Comparison of ENCODE assay signal across 8 cellular contexts in the genomic region with DNA sequence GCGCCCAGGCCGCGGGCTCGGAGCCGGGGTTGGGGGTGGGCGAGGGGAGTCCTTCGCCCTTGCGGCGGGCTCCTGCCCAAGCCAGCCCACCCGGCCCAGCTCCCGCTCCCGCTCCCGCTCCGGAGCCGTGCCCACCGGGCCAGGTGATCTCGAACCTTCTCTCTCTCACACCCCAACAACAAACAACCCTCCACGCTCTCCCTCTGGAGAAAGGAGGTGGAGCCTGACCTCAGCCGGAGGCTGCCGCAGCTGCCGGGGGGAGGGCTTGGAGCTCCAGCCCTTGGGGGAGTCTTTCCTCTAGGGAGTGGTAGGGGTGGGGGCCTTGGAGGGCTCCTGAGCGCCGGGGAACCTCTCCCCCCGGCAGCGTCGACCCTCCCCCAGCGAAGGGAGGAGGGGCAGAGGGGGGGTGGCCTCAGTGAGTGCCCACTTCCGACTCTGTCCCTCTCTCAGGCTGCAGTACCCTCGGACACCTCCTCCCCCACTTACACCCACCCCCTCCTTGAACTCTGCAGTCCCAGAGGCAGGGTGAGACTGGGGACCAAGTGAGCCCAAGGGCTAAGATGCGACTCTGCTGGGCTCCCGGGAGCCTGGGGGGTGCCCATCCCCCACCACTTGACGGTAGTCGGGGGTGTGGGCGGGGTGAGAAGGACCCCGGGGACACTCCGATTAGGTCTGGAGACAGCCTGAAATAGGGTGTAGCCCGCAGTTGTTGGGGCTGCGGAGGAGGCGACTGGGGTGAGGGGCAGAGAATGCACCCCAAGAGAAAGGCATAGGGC. TPM values are rescaled to one million over a fixed set of nuclear protein-coding genes. Genes with fewer than 3 reads are reported as not detected.
DNase-seq lines count a peak whose midpoint lies in the region; ATAC-seq and TF ChIP-seq lines count a peak whose summit lies in the region.

No MANE protein-coding gene starts in this region.

- H3K79me2 ChIP-seq in OCI-LY3 (ENCODE audit: low read length) (peaks cover 2% of the 10 kb centered on the region; the same call in 1 of the 2 replicates), trophoblast cell (ENCODE audit: control insufficient read depth, insufficient read depth, low read length, poor library complexity) (peaks cover 6% of the 10 kb centered on the region)

- no peak overlapping the region for H3K9ac ChIP-seq in OCI-LY3 (ENCODE audit: low read length)
- no peak overlapping the region for H3K9ac ChIP-seq in trophoblast cell (ENCODE audit: low read length)

- H3K9me3 ChIP-seq in OCI-LY3 (ENCODE audit: insufficient read depth, low read length) (no peaks in the 10 kb centered on the region), trophoblast cell (ENCODE audit: insufficient read depth, low read depth, low read length) (peaks cover 3% of the 10 kb centered on the region)

- H3K4me1 ChIP-seq in OCI-LY3 (ENCODE audit: low read length) (peaks cover 22% of the 10 kb centered on the region), trophoblast cell (ENCODE audit: control insufficient read depth in 1 of 2, insufficient read depth in 2 of 2, low read length in 2 of 2) (peaks cover 19 to 21% of the 10 kb centered on the region in 2 experiments)

- DNase-seq in ELF-1 (ENCODE audit: low read depth, low spot score) (peak; percentile 31), epithelial cell of esophagus (ENCODE audit: low read depth) (no peak), trophoblast cell (peak in 1 of 2 donors; percentile 15), dedifferentiated amniotic fluid mesenchymal stem cell (ENCODE audit: extremely low spot score) (no peak), OCI-M1 (lab: John Stamatoyannopoulos, UW) (no peak)

- WGBS in trophoblast cell (ENCODE audit: extremely low coverage, insufficient coverage, insufficient read length): no CpG with 5 or more reads among the region's 39 CpGs

- H4K8ac ChIP-seq in trophoblast cell (ENCODE audit: low read depth, low read length): peak overlapping the region; percentile 59

- H3K18ac ChIP-seq in trophoblast cell (ENCODE audit: low read length): peak overlapping the region; percentile 52

- no peak overlapping the region for H2AK5ac ChIP-seq in trophoblast cell (ENCODE audit: low read length)

- H4K12ac ChIP-seq in trophoblast cell (ENCODE audit: low read depth, low read length): no peak overlapping the region

- H2AFZ ChIP-seq in OCI-LY3 (ENCODE audit: low read depth, low read length): no peak overlapping the region
- H2AFZ ChIP-seq in trophoblast cell (ENCODE audit: insufficient read depth, low read length, poor library complexity): peak overlapping the region; percentile 66

- peak overlapping the region; percentile 39 for H3K14ac ChIP-seq in trophoblast cell (ENCODE audit: low read length)

- peak overlapping the region; percentile 7 for H4K91ac ChIP-seq in trophoblast cell (ENCODE audit: low read depth, low read length)

- H3K23ac ChIP-seq in trophoblast cell (ENCODE audit: low read length): no peak overlapping the region

- peaks cover 11% of the 10 kb centered on the region for H3K79me1 ChIP-seq in trophoblast cell (ENCODE audit: low read length)

- no peak overlapping the region for H2BK5ac ChIP-seq in trophoblast cell (ENCODE audit: low read depth, low read length, poor library complexity)

- H3K4ac ChIP-seq in trophoblast cell (ENCODE audit: low read depth, low read length): no peak overlapping the region

- ATAC-seq in GM21723 (IDR thresholded peaks at IDR 0.05; ENCODE audit: unreplicated experiment) (no peak), GM21447 (IDR thresholded peaks at IDR 0.05; ENCODE audit: unreplicated experiment) (no peak)

- H2BK120ac ChIP-seq in trophoblast cell (ENCODE audit: insufficient read depth, low read length, poor library complexity): peak overlapping the region; percentile 28

- TF ChIP-seq CTCF in OCI-LY3 (IDR thresholded peaks at IDR 0.05; ENCODE audit: low read depth, low read length) (no peak), epithelial cell of esophagus (IDR thresholded peaks at IDR 0.05; ENCODE audit: insufficient read depth, low read depth, low read length, missing control alignments) (no peak)

- H3K36me3 ChIP-seq in OCI-LY3 (replicated peaks; ENCODE audit: low read depth, low read length) (no peaks in the 10 kb centered on the region), trophoblast cell (ENCODE audit: control insufficient read depth in 1 of 2, insufficient read depth in 2 of 2, low read length in 2 of 2) (no peaks in the 10 kb centered on the region)

- H3K4me3 ChIP-seq in OCI-LY3 (ENCODE audit: low read length) (peak overlapping the region; percentile 54), epithelial cell of esophagus (ENCODE audit: low read length) (peak overlapping the region; percentile 20), trophoblast cell (ENCODE audit: low read depth, low read length) (peak overlapping the region; percentile 46)

- H2BK12ac ChIP-seq in trophoblast cell (ENCODE audit: low read length): no peak overlapping the region

- H3K4me2 ChIP-seq in OCI-LY3 (ENCODE audit: low read length) (peak overlapping the region; percentile 57), trophoblast cell (ENCODE audit: low read length) (peak overlapping the region; percentile 77)

- H3K27me3 ChIP-seq in OCI-LY3 (ENCODE audit: low read depth, low read length): peaks cover 62% of the 10 kb centered on the region
- peaks cover 29% of the 10 kb centered on the region for H3K27me3 ChIP-seq in trophoblast cell (ENCODE audit: insufficient read depth, low read length)

- H4K20me1 ChIP-seq in OCI-LY3 (ENCODE audit: insufficient read depth, low read length): no peaks in the 10 kb centered on the region

- no peak overlapping the region for H3K27ac ChIP-seq in OCI-LY3 (ENCODE audit: low read length)
- no peak overlapping the region for H3K27ac ChIP-seq in trophoblast cell (ENCODE audit: low read depth, low read length)

RNA-seq across cellular contexts. Expression of a gene that starts 4.4 kb away (rescaled TPM):
- 10.8 and 11.1 TPM in 2 replicates for polyA plus RNA-seq in trophoblast cell (2013)

RNA-seq across cellular contexts. Expression of a gene that starts 30.7 kb away (rescaled TPM):
- polyA plus RNA-seq in trophoblast cell (2013): 9.5 and 9.7 TPM in 2 replicates

RNA-seq across cellular contexts. Expression of a gene that starts 34.5 kb away (rescaled TPM):
- polyA plus RNA-seq in trophoblast cell (2013): 11.9 and 12.2 TPM in 2 replicates

RNA-seq across cellular contexts. Expression of a gene that starts 53.8 kb away (rescaled TPM):
- polyA plus RNA-seq in trophoblast cell (2013): 28.5 and 32.1 TPM in 2 replicates
